Comparison of ENCODE assay signal across 14 cellular contexts in the genomic region with DNA sequence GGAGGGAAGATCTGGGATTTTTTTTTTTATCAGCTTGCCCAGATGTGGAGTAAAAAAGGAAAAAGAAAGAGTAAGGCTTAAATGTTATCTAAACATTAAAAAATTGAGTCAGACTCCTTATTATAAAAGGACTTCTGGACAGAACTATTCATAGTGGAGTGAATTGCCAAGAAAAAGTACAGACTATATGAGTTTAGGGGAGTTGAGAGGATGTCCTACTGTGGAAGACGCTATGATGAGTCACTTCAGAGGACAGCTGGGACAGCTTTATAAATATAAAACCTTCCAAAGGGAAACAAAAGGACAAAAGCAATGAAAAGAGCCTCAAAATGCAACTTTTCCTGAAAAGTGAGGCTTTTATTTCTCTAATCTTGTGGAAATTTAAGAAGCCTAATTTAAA.
"Had no signal": no experiment of that assay in that cellular context is flagged by ENCODE, and none has a peak within 500 bp of the region (broad histone marks: within the 10 kb centered on the region; RNA-seq: fewer than 3 reads in every experiment).

No MANE protein-coding gene starts in this region.

- H2AFZ ChIP-seq: hepatocyte had no signal

- H3K4me3 ChIP-seq: hepatocyte, transverse colon had no signal

- H3K27me3 ChIP-seq: hepatocyte, transverse colon had no signal

- H3K4me1 ChIP-seq: transverse colon had no signal

- H3K4me3 Mint-ChIP-seq: activated CD4-positive, alpha-beta T cell treated with anti-CD3 and anti-CD28 coated beads, Interleukin-2, amount 10 ng/mL, durations not matched to agents 7 days and 5 days; activated naive CD4-positive, alpha-beta T cell treated with anti-CD3 and anti-CD28 coated beads, Interleukin-2, amount 10 ng/mL, durations not matched to agents 7 days and 5 days; activated T-helper 17 cell treated with anti-CD3 and anti-CD28 coated beads, Interleukin-2, amount 50 U/mL, for 72 hours; nephron progenitor cell; stimulated activated naive B cell treated with anti-CD40 and anti-IgM and Interleukin-4, amounts not matched to agents 10 μg/mL and 1 μg/mL and 100 μg/mL, for 72 hours; T-helper 17 cell had no signal

- H3K9me3 ChIP-seq: transverse colon had no signal

- H3K79me2 ChIP-seq: hepatocyte had no signal

- H3K36me3 Mint-ChIP-seq: activated naive CD4-positive, alpha-beta T cell treated with anti-CD3 and anti-CD28 coated beads, Interleukin-2, amount 10 ng/mL, durations not matched to agents 7 days and 5 days; stimulated activated naive B cell treated with anti-CD40 and anti-IgM and Interleukin-4, amounts not matched to agents 10 μg/mL and 1 μg/mL and 100 μg/mL, for 72 hours had no signal

- H3K9me3 Mint-ChIP-seq: activated CD4-positive, alpha-beta T cell treated with anti-CD3 and anti-CD28 coated beads, Interleukin-2, amount 10 ng/mL, durations not matched to agents 7 days and 5 days; activated naive CD4-positive, alpha-beta T cell treated with anti-CD3 and anti-CD28 coated beads, Interleukin-2, amount 10 ng/mL, durations not matched to agents 7 days and 5 days; nephron progenitor cell; stimulated activated naive B cell treated with anti-CD40 and anti-IgM and Interleukin-4, amounts not matched to agents 10 μg/mL and 1 μg/mL and 100 μg/mL, for 72 hours had no signal

- H3K27ac Mint-ChIP-seq: activated CD4-positive, alpha-beta T cell treated with anti-CD3 and anti-CD28 coated beads, Interleukin-2, amount 10 ng/mL, durations not matched to agents 7 days and 5 days; activated naive CD4-positive, alpha-beta T cell treated with anti-CD3 and anti-CD28 coated beads, Interleukin-2, amount 10 ng/mL, durations not matched to agents 7 days and 5 days; activated T-helper 17 cell treated with anti-CD3 and anti-CD28 coated beads, Interleukin-2, amount 50 U/mL, for 72 hours; nephron progenitor cell; stimulated activated naive B cell treated with anti-CD40 and anti-IgM and Interleukin-4, amounts not matched to agents 10 μg/mL and 1 μg/mL and 100 μg/mL, for 72 hours; T-helper 17 cell had no signal

- DNase-seq: activated CD4-positive, alpha-beta T cell treated with anti-CD3 and anti-CD28 coated beads, Interleukin-2, amount 10 ng/mL, durations not matched to agents 7 days and 5 days; activated CD4-positive, CD25-positive, alpha-beta regulatory T cell; activated CD8-positive, alpha-beta memory T cell treated with anti-CD3 and anti-CD28 coated beads for 24 hours; activated naive CD4-positive, alpha-beta T cell treated with anti-CD3 and anti-CD28 coated beads, Interleukin-2, amount 10 ng/mL, durations not matched to agents 7 days and 5 days; mesendoderm; nephron progenitor cell; posterior cingulate gyrus; right cardiac atrium; stimulated activated CD4-positive, alpha-beta T cell treated with anti-CD3 and anti-CD28 coated beads, Interleukin-2, amount 100 ng/mL, for 24 hours; stimulated activated naive B cell treated with anti-CD40 and anti-IgM and Interleukin-4, amounts not matched to agents 10 μg/mL and 1 μg/mL and 100 μg/mL, for 72 hours; T-helper 17 cell; transverse colon had no signal

- H3K27ac ChIP-seq: hepatocyte, transverse colon had no signal

- H3K4me2 ChIP-seq: hepatocyte had no signal

- H3K36me3 ChIP-seq: transverse colon had no signal

- ATAC-seq: activated T-helper 17 cell treated with anti-CD3 and anti-CD28 coated beads, Interleukin-2, amount 50 U/mL, for 72 hours; right cardiac atrium; stimulated activated naive B cell treated with anti-CD40 and anti-IgM and Interleukin-4, amounts not matched to agents 10 μg/mL and 1 μg/mL and 100 μg/mL, for 72 hours; T-helper 17 cell had no signal

- H3K27me3 Mint-ChIP-seq: activated CD4-positive, alpha-beta T cell treated with anti-CD3 and anti-CD28 coated beads, Interleukin-2, amount 10 ng/mL, durations not matched to agents 7 days and 5 days; activated naive CD4-positive, alpha-beta T cell treated with anti-CD3 and anti-CD28 coated beads, Interleukin-2, amount 10 ng/mL, durations not matched to agents 7 days and 5 days; activated T-helper 17 cell treated with anti-CD3 and anti-CD28 coated beads, Interleukin-2, amount 50 U/mL, for 72 hours had no signal

- H3K4me1 Mint-ChIP-seq: activated CD4-positive, alpha-beta T cell treated with anti-CD3 and anti-CD28 coated beads, Interleukin-2, amount 10 ng/mL, durations not matched to agents 7 days and 5 days; activated naive CD4-positive, alpha-beta T cell treated with anti-CD3 and anti-CD28 coated beads, Interleukin-2, amount 10 ng/mL, durations not matched to agents 7 days and 5 days; activated T-helper 17 cell treated with anti-CD3 and anti-CD28 coated beads, Interleukin-2, amount 50 U/mL, for 72 hours; nephron progenitor cell; stimulated activated naive B cell treated with anti-CD40 and anti-IgM and Interleukin-4, amounts not matched to agents 10 μg/mL and 1 μg/mL and 100 μg/mL, for 72 hours had no signal
